ENCODE assay signal across 11 cellular contexts in the genomic region with DNA sequence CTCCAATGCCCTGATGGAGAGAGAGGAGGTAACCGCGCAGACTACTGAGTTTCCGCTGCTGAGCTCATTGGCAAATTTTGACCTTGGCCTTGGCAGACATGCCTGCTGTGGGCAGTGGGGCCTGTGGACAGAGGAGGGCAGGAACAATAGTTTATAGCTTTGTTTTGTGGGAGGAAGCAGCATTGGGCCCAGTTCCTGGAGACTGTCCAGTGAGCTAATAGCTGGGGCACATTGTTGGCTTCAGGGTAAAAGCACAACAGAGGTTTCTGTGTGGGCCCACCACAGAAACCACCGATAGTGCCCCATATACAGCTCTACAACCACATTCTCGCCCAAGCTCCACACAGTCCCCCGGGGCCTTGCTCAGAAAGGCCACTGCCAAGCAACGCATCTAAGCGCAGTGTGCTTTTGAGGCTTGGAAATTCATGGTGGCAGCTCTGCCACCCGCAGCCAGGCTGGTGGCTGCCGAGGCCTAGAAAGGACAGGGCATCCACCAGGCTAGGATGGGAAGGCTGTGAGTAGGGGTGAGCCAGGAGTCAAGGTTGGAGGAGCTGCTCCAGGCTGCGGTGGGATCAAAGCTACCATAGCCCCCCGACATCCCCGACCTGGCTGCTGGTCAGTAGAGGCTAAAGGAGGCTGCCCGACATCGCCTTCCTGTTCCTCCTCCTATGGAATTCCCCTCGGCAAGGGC. TPM values are rescaled to one million over a fixed set of nuclear protein-coding genes. Genes with fewer than 3 reads are reported as not detected.
DNase-seq lines count a peak whose midpoint lies in the region; ATAC-seq and TF ChIP-seq lines count a peak whose summit lies in the region.
"Had no signal": no experiment of that assay in that cellular context is flagged by ENCODE, and none has a peak within 500 bp of the region (broad histone marks: within the 10 kb centered on the region; RNA-seq: fewer than 3 reads in every experiment).

No MANE protein-coding gene starts in this region.

- H3K9me3 Mint-ChIP-seq in activated CD4-positive, alpha-beta T cell treated with anti-CD3 and anti-CD28 coated beads, Interleukin-2, amount 10 ng/mL, durations not matched to agents 24 days and 14 days, result no peaks in the 10 kb centered on the region
- H3K9me3 Mint-ChIP-seq in activated CD4-positive, alpha-beta T cell treated with anti-CD3 and anti-CD28 coated beads, Interleukin-2, amount 10 ng/mL, durations not matched to agents 7 days and 5 days, result no peaks in the 10 kb centered on the region
- H3K9me3 Mint-ChIP-seq: T-helper 1 cell treated with Interleukin-12 subunit alpha and Interleukin-12 subunit beta and Interleukin-4 antibody, amounts not matched to agents 30 μg/mL and 1 μg/mL, for 36 hours had no signal

- no peak for TF ChIP-seq EP300 in upper lobe of left lung (IDR thresholded peaks at IDR 0.05)

- H3K36me3 Mint-ChIP-seq in activated CD4-positive, alpha-beta T cell treated with anti-CD3 and anti-CD28 coated beads, Interleukin-2, amount 10 ng/mL, durations not matched to agents 24 days and 14 days (ENCODE audit: low read depth), result no peaks in the 10 kb centered on the region
- H3K36me3 Mint-ChIP-seq in activated CD4-positive, alpha-beta T cell treated with anti-CD3 and anti-CD28 coated beads, Interleukin-2, amount 10 ng/mL, durations not matched to agents 7 days and 5 days (ENCODE audit: low read depth), result no peaks in the 10 kb centered on the region

- H3K4me1 Mint-ChIP-seq in activated CD4-positive, alpha-beta T cell treated with anti-CD3 and anti-CD28 coated beads, Interleukin-2, amount 10 ng/mL, durations not matched to agents 24 days and 14 days, result no peaks in the 10 kb centered on the region
- H3K4me1 Mint-ChIP-seq in activated CD4-positive, alpha-beta T cell treated with anti-CD3 and anti-CD28 coated beads, Interleukin-2, amount 10 ng/mL, durations not matched to agents 7 days and 5 days, result peaks cover 7% of the 10 kb centered on the region

- intact Hi-C loops in activated CD4-positive, alpha-beta T cell treated with anti-CD3 and anti-CD28 coated beads, Interleukin-2, amount 10 ng/mL, durations not matched to agents 24 days and 14 days (cut with micrococcal nuclease), result no loop called here

- H3K36me3 ChIP-seq in stomach smooth muscle (ENCODE audit: control insufficient read depth in 2 of 2, insufficient read depth in 2 of 2, low read length in 2 of 2) (no peaks in the 10 kb centered on the region), upper lobe of left lung (no peaks in the 10 kb centered on the region)
- H3K36me3 ChIP-seq: colonic mucosa had no signal

- POLR2A ChIA-PET in activated CD4-positive, alpha-beta T cell treated with anti-CD3 and anti-CD28 coated beads, Interleukin-2, amount 10 ng/mL, durations not matched to agents 7 days and 5 days (lab: Charles Lee), result no interaction called here

- H3K9me3 ChIP-seq in stomach smooth muscle (ENCODE audit: control insufficient read depth in 2 of 2, low read length in 2 of 2) (no peaks in the 10 kb centered on the region), upper lobe of left lung (no peaks in the 10 kb centered on the region)
- H3K9me3 ChIP-seq: A549, colonic mucosa had no signal

- H3K27ac ChIP-seq in stomach smooth muscle (ENCODE audit: low read length), result peak overlapping the region; percentile 60
- no peak overlapping the region for H3K27ac ChIP-seq in upper lobe of left lung
- H3K27ac ChIP-seq: colonic mucosa had no signal

- TF ChIP-seq CTCF in upper lobe of left lung (IDR thresholded peaks at IDR 0.05), result no peak

- H3K4me3 Mint-ChIP-seq in activated CD4-positive, alpha-beta T cell treated with anti-CD3 and anti-CD28 coated beads, Interleukin-2, amount 10 ng/mL, durations not matched to agents 24 days and 14 days, result no peak overlapping the region
- H3K4me3 Mint-ChIP-seq in activated CD4-positive, alpha-beta T cell treated with anti-CD3 and anti-CD28 coated beads, Interleukin-2, amount 10 ng/mL, durations not matched to agents 7 days and 5 days, result no peak overlapping the region
- H3K4me3 Mint-ChIP-seq: T-helper 1 cell treated with Interleukin-12 subunit alpha and Interleukin-12 subunit beta and Interleukin-4 antibody, amounts not matched to agents 30 μg/mL and 1 μg/mL, for 36 hours had no signal

- H3K4me1 ChIP-seq in stomach smooth muscle (ENCODE audit: control insufficient read depth, insufficient read depth, low read length) (peaks cover 12% of the 10 kb centered on the region), upper lobe of left lung (peaks cover 0 to 7% (median 0%) of the 10 kb centered on the region in 4 donors)
- H3K4me1 ChIP-seq: colonic mucosa had no signal

- H3K4me3 ChIP-seq in stomach smooth muscle (ENCODE audit: low read length in 2 of 2), result no peak overlapping the region
- H3K4me3 ChIP-seq in upper lobe of left lung, result no peak overlapping the region
- H3K4me3 ChIP-seq: A549, colonic mucosa had no signal

- peaks cover 7% of the 10 kb centered on the region for H3K27me3 Mint-ChIP-seq in activated CD4-positive, alpha-beta T cell treated with anti-CD3 and anti-CD28 coated beads, Interleukin-2, amount 10 ng/mL, durations not matched to agents 24 days and 14 days
- no peaks in the 10 kb centered on the region for H3K27me3 Mint-ChIP-seq in activated CD4-positive, alpha-beta T cell treated with anti-CD3 and anti-CD28 coated beads, Interleukin-2, amount 10 ng/mL, durations not matched to agents 7 days and 5 days

- H3K9ac ChIP-seq in stomach smooth muscle (ENCODE audit: low read length in 2 of 2), result peak overlapping the region in 1 of 2 donors; percentile 62

- 84 to 85% methylated on average over 12 to 16 of the region's 16 CpGs for WGBS in upper lobe of left lung, 2 donors

- CTCF ChIA-PET in activated CD4-positive, alpha-beta T cell treated with anti-CD3 and anti-CD28 coated beads, Interleukin-2, amount 10 ng/mL, durations not matched to agents 7 days and 5 days (lab: Charles Lee), result interaction anchor here (1.0 to 1.9 kb wide), 3 partner anchors 9 to 32 kb away, joined by 3 to 4 read pairs (median 4); no protein-coding TSS in a partner anchor

- peak; percentile 57 for ATAC-seq in HG03457 (IDR thresholded peaks at IDR 0.05; ENCODE audit: unreplicated experiment)
- ATAC-seq in upper lobe of left lung (ENCODE audit: low FRiP score in 2 of 2), result no peak

- no peak for TF ChIP-seq POLR2A in upper lobe of left lung (IDR thresholded peaks at IDR 0.05)

- peak overlapping the region; percentile 34 for H3K27ac Mint-ChIP-seq in activated CD4-positive, alpha-beta T cell treated with anti-CD3 and anti-CD28 coated beads, Interleukin-2, amount 10 ng/mL, durations not matched to agents 24 days and 14 days
- no peak overlapping the region for H3K27ac Mint-ChIP-seq in activated CD4-positive, alpha-beta T cell treated with anti-CD3 and anti-CD28 coated beads, Interleukin-2, amount 10 ng/mL, durations not matched to agents 7 days and 5 days
- H3K27ac Mint-ChIP-seq: T-helper 1 cell treated with Interleukin-12 subunit alpha and Interleukin-12 subunit beta and Interleukin-4 antibody, amounts not matched to agents 30 μg/mL and 1 μg/mL, for 36 hours had no signal

- no peaks in the 10 kb centered on the region for H3K27me3 ChIP-seq in stomach smooth muscle (ENCODE audit: control insufficient read depth in 1 of 2, insufficient read depth in 2 of 2, low read length in 2 of 2)
- H3K27me3 ChIP-seq in upper lobe of left lung, result no peaks in the 10 kb centered on the region
- H3K27me3 ChIP-seq: colonic mucosa had no signal

- DNase-seq in activated CD4-positive, alpha-beta T cell treated with anti-CD3 and anti-CD28 coated beads, Interleukin-2, amount 10 ng/mL, durations not matched to agents 24 days and 14 days, result no peak
- DNase-seq in activated CD4-positive, alpha-beta T cell treated with anti-CD3 and anti-CD28 coated beads, Interleukin-2, amount 10 ng/mL, durations not matched to agents 7 days and 5 days, result no peak
- peak; percentile 49 for DNase-seq in dermis blood vessel endothelial cell
- DNase-seq in stimulated activated CD4-positive, alpha-beta T cell treated with anti-CD3 and anti-CD28 coated beads, Interleukin-2, amount 100 ng/mL, for 24 hours, result no peak
- no peak for DNase-seq in stimulated activated CD4-positive, alpha-beta T cell treated with anti-CD3 and anti-CD28 coated beads, Interleukin-12 subunit alpha, Interleukin-12 subunit beta, amount 100 ng/mL, for 4 hours
- DNase-seq in upper lobe of left lung, result no peak
- DNase-seq: colonic mucosa had no signal

RNA-seq across cellular contexts. Expression of a gene that starts 43.2 kb away (rescaled TPM):
- 18.0 and 18.2 TPM in 2 replicates for total RNA-seq in activated CD4-positive, alpha-beta T cell treated with anti-CD3 and anti-CD28 coated beads, Interleukin-2, amount 10 ng/mL, durations not matched to agents 24 days and 14 days
- 10 to 100 TPM; 49.0 to 51.9 TPM for total RNA-seq in activated CD4-positive, alpha-beta T cell treated with anti-CD3 and anti-CD28 coated beads, Interleukin-2, amount 10 ng/mL, durations not matched to agents 7 days and 5 days
- total RNA-seq in dermis blood vessel endothelial cell, result 7.1 and 48.8 TPM in 2 replicates
- total RNA-seq in upper lobe of left lung, result 1 to 10 TPM in 3 of 6 donors, under 1 TPM in 2, not detected in 1; 0.33 to 1.8 (median 1.2) TPM

RNA-seq across cellular contexts. Expression of a gene that starts 53.3 kb away (rescaled TPM):
- total RNA-seq in activated CD4-positive, alpha-beta T cell treated with anti-CD3 and anti-CD28 coated beads, Interleukin-2, amount 10 ng/mL, durations not matched to agents 24 days and 14 days, result 8.5 and 9.0 TPM in 2 replicates
- total RNA-seq in activated CD4-positive, alpha-beta T cell treated with anti-CD3 and anti-CD28 coated beads, Interleukin-2, amount 10 ng/mL, durations not matched to agents 7 days and 5 days, result 1 to 10 TPM; 9.3 to 9.6 TPM
- 39.1 and 65.2 TPM in 2 replicates for total RNA-seq in dermis blood vessel endothelial cell
- total RNA-seq in upper lobe of left lung, result 10 to 100 TPM in 4 of 6 donors, 1 to 10 TPM in 2; 3.1 to 19.2 (median 13.2) TPM
